In the genomic region with DNA sequence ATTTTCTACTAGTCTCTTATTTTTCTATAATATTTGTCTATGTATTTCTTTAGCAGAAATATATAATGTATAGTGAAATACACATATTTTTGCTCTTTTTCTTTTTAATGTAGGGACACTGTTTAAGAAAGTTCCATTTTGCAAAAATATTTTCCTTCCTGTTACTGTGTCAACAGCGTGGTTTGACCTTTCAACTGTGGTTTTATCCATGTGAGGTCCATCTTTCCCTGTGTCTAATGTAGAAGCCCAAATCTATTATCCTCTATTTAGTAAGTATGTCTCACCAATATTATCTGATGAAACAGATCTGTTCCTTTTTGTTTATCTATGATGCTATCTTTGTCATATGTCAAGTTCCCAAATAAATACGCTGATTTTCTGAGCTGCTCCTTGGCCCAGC, we compare ENCODE assay signal across 20 cellular contexts. TPM values are rescaled to one million over a fixed set of nuclear protein-coding genes. Genes with fewer than 3 reads are reported as not detected.
DNase-seq lines count a peak whose midpoint lies in the region; FAIRE-seq and TF ChIP-seq lines count a peak whose summit lies in the region.
"Had no signal": no experiment of that assay in that cellular context is flagged by ENCODE, and none has a peak within 500 bp of the region (broad histone marks: within the 10 kb centered on the region; RNA-seq: fewer than 3 reads in every experiment).

No MANE protein-coding gene starts in this region.

- H3K4me1 ChIP-seq in neutrophil (ENCODE audit: control insufficient read depth in 1 of 2, insufficient read depth in 1 of 2, low read depth in 1 of 2, low read length in 1 of 2), result peaks cover 75 to 76% of the 10 kb centered on the region in 2 experiments
- H3K4me1 ChIP-seq: BE2C, parathyroid adenoma, upper lobe of left lung had no signal

- H3K4me3 Mint-ChIP-seq in activated CD4-positive, alpha-beta T cell treated with anti-CD3 and anti-CD28 coated beads, Interleukin-2, amount 10 ng/mL, durations not matched to agents 24 days and 14 days, result peak overlapping the region; percentile 53
- no peak overlapping the region for H3K4me3 Mint-ChIP-seq in activated naive CD8-positive, alpha-beta T cell treated with anti-CD3 and anti-CD28 coated beads for 36 hours

- H3K9me3 Mint-ChIP-seq in activated CD4-positive, alpha-beta T cell treated with anti-CD3 and anti-CD28 coated beads, Interleukin-2, amount 10 ng/mL, durations not matched to agents 24 days and 14 days, result no peaks in the 10 kb centered on the region
- H3K9me3 Mint-ChIP-seq in activated naive CD8-positive, alpha-beta T cell treated with anti-CD3 and anti-CD28 coated beads for 36 hours, result no peaks in the 10 kb centered on the region
- H3K9me3 Mint-ChIP-seq: activated CD4-positive, alpha-beta T cell treated with anti-CD3 and anti-CD28 coated beads, Interleukin-2, amount 10 ng/mL, durations not matched to agents 7 days and 5 days had no signal

- no peak for TF ChIP-seq CTCF in neutrophil (IDR thresholded peaks at IDR 0.05)
- no peak for TF ChIP-seq CTCF in GM10248 (IDR thresholded peaks at IDR 0.05; ENCODE audit: control extremely low read depth, extremely low read depth, low read depth, missing control alignments)

- FAIRE-seq in GM19239 (lab: Jason Lieb, UNC), result peak; percentile 79

- H3K4me3 ChIP-seq in neutrophil (ENCODE audit: low read depth in 1 of 2, low read length in 1 of 2) (no peak overlapping the region), MG63 (no peak overlapping the region)
- H3K4me3 ChIP-seq: upper lobe of left lung had no signal

- peaks cover 22% of the 10 kb centered on the region for H3K4me1 Mint-ChIP-seq in activated CD4-positive, alpha-beta T cell treated with anti-CD3 and anti-CD28 coated beads, Interleukin-2, amount 10 ng/mL, durations not matched to agents 24 days and 14 days
- peaks cover 23% of the 10 kb centered on the region for H3K4me1 Mint-ChIP-seq in activated naive CD8-positive, alpha-beta T cell treated with anti-CD3 and anti-CD28 coated beads for 36 hours

- H3K9me3 ChIP-seq in neutrophil (no peaks in the 10 kb centered on the region), MG63 (no peaks in the 10 kb centered on the region)
- H3K9me3 ChIP-seq: BE2C, upper lobe of left lung had no signal

- H3K27me3 ChIP-seq in neutrophil (no peaks in the 10 kb centered on the region), MG63 (no peaks in the 10 kb centered on the region)
- H3K27me3 ChIP-seq: BE2C, upper lobe of left lung had no signal

- CTCF ChIA-PET in GM10248 (lab: Yijun Ruan, JAX), result interaction anchor here (0.8 to 1.7 kb wide), 4 partner anchors 9 to 56 kb away, joined by 3 to 15 read pairs (median 4); no protein-coding TSS in a partner anchor

- intact Hi-C loops in activated CD4-positive, alpha-beta T cell treated with anti-CD3 and anti-CD28 coated beads, Interleukin-2, amount 10 ng/mL, durations not matched to agents 24 days and 14 days (cut with micrococcal nuclease), result no loop called here

- H3K27ac ChIP-seq in neutrophil, result peak overlapping the region; percentile 54
- H3K27ac ChIP-seq: parathyroid adenoma, RWPE1, upper lobe of left lung had no signal

- POLR2A ChIA-PET in GM10248 (lab: Yijun Ruan, JAX), result interaction anchor here (0.6 kb wide), 1 partner anchor 452 kb away, joined by 3 read pairs; no protein-coding TSS in a partner anchor

- H3K36me3 Mint-ChIP-seq in activated CD4-positive, alpha-beta T cell treated with anti-CD3 and anti-CD28 coated beads, Interleukin-2, amount 10 ng/mL, durations not matched to agents 24 days and 14 days (ENCODE audit: low read depth), result peaks cover 2% of the 10 kb centered on the region
- peaks cover 3% of the 10 kb centered on the region for H3K36me3 Mint-ChIP-seq in activated naive CD8-positive, alpha-beta T cell treated with anti-CD3 and anti-CD28 coated beads for 36 hours

- DNase-seq in activated CD4-positive, alpha-beta T cell treated with anti-CD3 and anti-CD28 coated beads, Interleukin-2, amount 10 ng/mL, durations not matched to agents 24 days and 14 days, result peak; percentile 37
- no peak for DNase-seq in activated CD4-positive, alpha-beta T cell treated with anti-CD3 and anti-CD28 coated beads, Interleukin-2, amount 50 U/mL, for 48 hours
- no peak for DNase-seq in GM19239 (ENCODE audit: insufficient read length, low spot score)
- DNase-seq in activated naive CD8-positive, alpha-beta T cell treated with anti-CD3 and anti-CD28 coated beads for 36 hours, result no peak
- no peak for DNase-seq in GM10248 (ENCODE audit: extremely low spot score)
- DNase-seq in stimulated activated CD4-positive, alpha-beta T cell treated with anti-CD3 and anti-CD28 coated beads, Interleukin-2, amount 100 ng/mL, for 24 hours, result no peak
- DNase-seq in MG63, result no peak
- DNase-seq: activated CD4-positive, alpha-beta T cell treated with anti-CD3 and anti-CD28 coated beads, Interleukin-2, amount 10 ng/mL, durations not matched to agents 7 days and 5 days; amniotic stem cell; BE2C; central memory CD4-positive, alpha-beta T cell; NCI-H1105 treated with DMSO at 0.1 percent for 48 hours; NCI-H2107; NCI-H524; stimulated activated CD4-positive, alpha-beta T cell treated with anti-CD3 and anti-CD28 coated beads, Interleukin-2, amount 100 ng/mL, for 48 hours; upper lobe of left lung had no signal

- peak overlapping the region; percentile 39 for H3K27ac Mint-ChIP-seq in activated CD4-positive, alpha-beta T cell treated with anti-CD3 and anti-CD28 coated beads, Interleukin-2, amount 10 ng/mL, durations not matched to agents 24 days and 14 days
- peak overlapping the region; percentile 75 for H3K27ac Mint-ChIP-seq in activated naive CD8-positive, alpha-beta T cell treated with anti-CD3 and anti-CD28 coated beads for 36 hours

- H3K27me3 Mint-ChIP-seq in activated CD4-positive, alpha-beta T cell treated with anti-CD3 and anti-CD28 coated beads, Interleukin-2, amount 10 ng/mL, durations not matched to agents 24 days and 14 days, result no peaks in the 10 kb centered on the region
- H3K27me3 Mint-ChIP-seq in activated naive CD8-positive, alpha-beta T cell treated with anti-CD3 and anti-CD28 coated beads for 36 hours, result no peaks in the 10 kb centered on the region
- H3K27me3 Mint-ChIP-seq: activated CD4-positive, alpha-beta T cell treated with anti-CD3 and anti-CD28 coated beads, Interleukin-2, amount 10 ng/mL, durations not matched to agents 7 days and 5 days had no signal

- no peaks in the 10 kb centered on the region for H3K36me3 ChIP-seq in neutrophil
- H3K36me3 ChIP-seq in MG63, result no peaks in the 10 kb centered on the region
- H3K36me3 ChIP-seq: BE2C, upper lobe of left lung had no signal

RNA-seq across cellular contexts. Expression of gene ARHGAP15, which starts 3.6 kb away (rescaled TPM):
- 56.0 and 56.2 TPM in 2 replicates for total RNA-seq in activated CD4-positive, alpha-beta T cell treated with anti-CD3 and anti-CD28 coated beads, Interleukin-2, amount 10 ng/mL, durations not matched to agents 24 days and 14 days
- 10 to 100 TPM; 45.2 to 47.0 TPM for total RNA-seq in activated naive CD8-positive, alpha-beta T cell treated with anti-CD3 and anti-CD28 coated beads for 36 hours
- not detected in 2 replicates for total RNA-seq in MG63 (2014; rRNA removed; shearing (Covaris generic); ENCODE audit: low replicate concordance)
- total RNA-seq: A172 had no signal

Comparison
In these comparisons a context has a peak if more than half of its experiments do, and no peak if none do; other contexts are left out.
1. RNA of gene ARHGAP15, which starts 3.6 kb away (total RNA-seq): 56.0 to 56.2 TPM in activated CD4-positive, alpha-beta T cell treated with anti-CD3 and anti-CD28 coated beads, Interleukin-2, amount 10 ng/mL, durations not matched to agents 24 days and 14 days and 45.2 to 47.0 TPM in activated naive CD8-positive, alpha-beta T cell treated with anti-CD3 and anti-CD28 coated beads for 36 hours; not detected in MG63; every median in the first group is over 10 times any median in the second.